In genomic region chr12:94954029-94954685, GRCh38 we compare ENCODE assay signal across 8 cellular contexts. TPM values are rescaled to one million over a fixed set of nuclear protein-coding genes. Genes with fewer than 3 reads are reported as not detected.
DNase-seq lines count a peak whose midpoint lies in the region; ATAC-seq and TF ChIP-seq lines count a peak whose summit lies in the region.
"Had no signal": no experiment of that assay in that cellular context is flagged by ENCODE, and none has a peak within 500 bp of the region (broad histone marks: within the 10 kb centered on the region; RNA-seq: fewer than 3 reads in every experiment).

No MANE protein-coding gene starts in this region.

- no peaks in the 10 kb centered on the region for H3K36me3 ChIP-seq in skeletal muscle satellite cell (ENCODE audit: insufficient read depth, low read length)

- DNase-seq in HK-2 (ENCODE audit: unreplicated experiment) (peak; percentile 8), RWPE1 (ENCODE audit: low spot score) (peak; percentile 85), fibroblast of villous mesenchyme (ENCODE audit: low read depth) (peak; percentile 97), osteocyte (ENCODE audit: extremely low spot score, unreplicated experiment) (no peak)
- DNase-seq: mesendoderm had no signal

- H3K9me3 Mint-ChIP-seq in osteocyte (ENCODE audit: unreplicated experiment) = no peaks in the 10 kb centered on the region

- H3K4me1 Mint-ChIP-seq in osteocyte (ENCODE audit: unreplicated experiment) = no peaks in the 10 kb centered on the region

- H3K4me3 ChIP-seq in fibroblast of villous mesenchyme (ENCODE audit: low read depth, low read length) (no peak overlapping the region), skeletal muscle satellite cell (ENCODE audit: low read length) (no peak overlapping the region)

- H3K27me3 Mint-ChIP-seq in osteocyte (ENCODE audit: unreplicated experiment) = peaks cover 20% of the 10 kb centered on the region

- H3K27me3 ChIP-seq in skeletal muscle satellite cell (ENCODE audit: control insufficient read depth, insufficient read depth, low read length) = no peaks in the 10 kb centered on the region

- no peak overlapping the region for H3K9ac ChIP-seq in skeletal muscle satellite cell (ENCODE audit: low read depth, low read length)

- H3K27ac Mint-ChIP-seq in osteocyte (ENCODE audit: unreplicated experiment) = no peak overlapping the region

- H3K9me3 ChIP-seq in skeletal muscle satellite cell (replicated peaks; ENCODE audit: low read length) = no peaks in the 10 kb centered on the region

- no peak overlapping the region for H3K4me3 Mint-ChIP-seq in osteocyte (ENCODE audit: unreplicated experiment)

- CTCF ChIA-PET in RWPE1 (lab: Yijun Ruan, JAX) = no interaction called here

- POLR2A ChIA-PET in RWPE1 (lab: Yijun Ruan, JAX; ENCODE audit: low non-redundant PET) = no interaction called here

- peaks cover 30% of the 10 kb centered on the region for H3K4me1 ChIP-seq in skeletal muscle satellite cell (ENCODE audit: control insufficient read depth, insufficient read depth, low read length)

- no peaks in the 10 kb centered on the region for H3K36me3 Mint-ChIP-seq in osteocyte (ENCODE audit: unreplicated experiment)

- TF ChIP-seq CTCF in RWPE1 (conservative IDR thresholded peaks at IDR 0.05; ENCODE audit: low read depth) (no peak), fibroblast of villous mesenchyme (IDR thresholded peaks at IDR 0.05; ENCODE audit: insufficient read depth, low read depth, low read length) (no peak), osteocyte (IDR thresholded peaks at IDR 0.05) (no peak)

- H3K27ac ChIP-seq in RWPE1 = peak overlapping the region; percentile 63

- H3K4me2 ChIP-seq in skeletal muscle satellite cell (ENCODE audit: low read length) = peak overlapping the region; percentile 23

- ATAC-seq in GM21825 (IDR thresholded peaks at IDR 0.05; ENCODE audit: unreplicated experiment) (no peak), HG03439 (IDR thresholded peaks at IDR 0.05; ENCODE audit: unreplicated experiment) (no peak)

RNA-seq across cellular contexts. Expression of gene NDUFA12, which starts 49.3 kb away (rescaled TPM):
- total RNA-seq in fibroblast of villous mesenchyme (108 and 137 TPM in 2 replicates), osteocyte (74.3 and 77.8 TPM in 2 replicates)
- 112 and 148 TPM in 2 replicates for total RNA-seq in skeletal muscle satellite cell (2012; rRNA removed)
